In genomic region chr12:46787496-46788055, GRCh38 we compare ENCODE assay signal across 27 cellular contexts. TPM values are rescaled to one million over a fixed set of nuclear protein-coding genes. Genes with fewer than 3 reads are reported as not detected.
DNase-seq lines count a peak whose midpoint lies in the region; ATAC-seq, FAIRE-seq and TF ChIP-seq lines count a peak whose summit lies in the region.
"Had no signal": no experiment of that assay in that cellular context is flagged by ENCODE, and none has a peak within 500 bp of the region (broad histone marks: within the 10 kb centered on the region; RNA-seq: fewer than 3 reads in every experiment).

No MANE protein-coding gene starts in this region.

- TF ChIP-seq POLR2A in right lobe of liver (IDR thresholded peaks at IDR 0.05): no peak
- no peak for TF ChIP-seq POLR2A in HepG2 (IDR thresholded peaks at IDR 0.05; ENCODE audit: insufficient read depth in 1 of 2, low read depth in 2 of 2, low read length in 2 of 2)

- H3K27me3 ChIP-seq in right lobe of liver: no peaks in the 10 kb centered on the region
- H3K27me3 ChIP-seq in HepG2 (ENCODE audit: control insufficient read depth in 1 of 2, insufficient read depth in 2 of 2, low read length in 2 of 2): no peaks in the 10 kb centered on the region
- H3K27me3 ChIP-seq in bronchial epithelial cell (ENCODE audit: control insufficient read depth, insufficient read depth, low read length): no peaks in the 10 kb centered on the region
- no peaks in the 10 kb centered on the region for H3K27me3 ChIP-seq in foreskin keratinocyte
- H3K27me3 ChIP-seq: upper lobe of right lung had no signal

- no peak overlapping the region for H3K4me2 ChIP-seq in HepG2 (ENCODE audit: low read depth, low read length)

- CTCF ChIA-PET in HepG2 (lab: Yijun Ruan, JAX; ENCODE audit: low intra/inter-chr PET ratio, low total read pairs): no interaction called here

- peak in 3 of 4 donors; percentile 2 to 52 (median 17) for ATAC-seq in right lobe of liver
- ATAC-seq in HepG2: no peak
- ATAC-seq in foreskin keratinocyte: no peak
- no peak for ATAC-seq in HG03469 (IDR thresholded peaks at IDR 0.05; ENCODE audit: unreplicated experiment)
- no peak for ATAC-seq in HG03432 (IDR thresholded peaks at IDR 0.05; ENCODE audit: unreplicated experiment)
- ATAC-seq: upper lobe of right lung had no signal

- H3K27ac ChIP-seq in right lobe of liver: peak overlapping the region in 2 of 3 donors; percentile 24 to 41
- H3K27ac ChIP-seq in HepG2 (ENCODE audit: extremely low read length, insufficient read depth, low read length): no peak overlapping the region
- peak overlapping the region; percentile 73 for H3K27ac ChIP-seq in foreskin keratinocyte
- H3K27ac ChIP-seq: prostate gland, upper lobe of right lung had no signal

- BruUV-seq in HepG2 (replicated peaks; lab: Mats Ljungman, UMichigan): no TSS peak

- POLR2A ChIA-PET in HepG2 (lab: Yijun Ruan, JAX): no interaction called here

- no peak for DNase-seq in right lobe of liver
- DNase-seq in HepG2 (ENCODE audit: low spot score): no peak
- DNase-seq in bronchial epithelial cell (ENCODE audit: low read depth): no peak
- DNase-seq in foreskin keratinocyte: no peak
- no peak for DNase-seq in glutamatergic neuron
- no peak for DNase-seq in NCI-H1105 (lab: John Stamatoyannopoulos, UW)
- DNase-seq: activated CD4-positive, alpha-beta T cell treated with anti-CD3 and anti-CD28 coated beads for 48 hours; activated naive CD4-positive, alpha-beta T cell; activated T-cell treated with anti-CD3 and anti-CD28 coated beads, Interleukin-2, amount 50 U/mL, for 4 hours; anterior cingulate cortex; COR-L47; DND-41; H7; Kasumi-1; kidney glomerular epithelial cell; NCI-H1048; NCI-H1930; NCI-H2227 treated with DMSO at 0.1 percent for 48 hours; RPMI8226; upper lobe of right lung had no signal

- peaks cover 0 to 41% (median 12%) of the 10 kb centered on the region in 4 donors for H3K4me1 ChIP-seq in right lobe of liver
- peaks cover 31% of the 10 kb centered on the region for H3K4me1 ChIP-seq in HepG2 (ENCODE audit: insufficient read depth, low read length)
- peaks cover 28% of the 10 kb centered on the region for H3K4me1 ChIP-seq in foreskin keratinocyte
- H3K4me1 ChIP-seq: prostate gland, upper lobe of right lung had no signal

- H3K4me1 Mint-ChIP-seq in glutamatergic neuron (ENCODE audit: low read depth, unreplicated experiment): peaks cover 3% of the 10 kb centered on the region
- H3K4me1 Mint-ChIP-seq: central memory CD8-positive, alpha-beta T cell had no signal

- peaks cover 0 to 94% (median 35%) of the 10 kb centered on the region in 4 donors for H3K36me3 ChIP-seq in right lobe of liver
- no peaks in the 10 kb centered on the region for H3K36me3 ChIP-seq in HepG2 (replicated peaks in 1 of 2; ENCODE audit: control insufficient read depth in 1 of 2, insufficient read depth in 2 of 2, low read length in 2 of 2)
- H3K36me3 ChIP-seq in bronchial epithelial cell (ENCODE audit: control insufficient read depth, insufficient read depth, low read length): no peaks in the 10 kb centered on the region
- H3K36me3 ChIP-seq: prostate gland, upper lobe of right lung had no signal

- no peaks in the 10 kb centered on the region for H3K27me3 Mint-ChIP-seq in glutamatergic neuron (ENCODE audit: unreplicated experiment)

- H2AFZ ChIP-seq in HepG2 (ENCODE audit: low read length): no peak overlapping the region

- H3K4me3 ChIP-seq in right lobe of liver: no peak overlapping the region
- H3K4me3 ChIP-seq in HepG2 (replicated peaks in 1 of 3; ENCODE audit: insufficient read depth in 1 of 3, low read depth in 2 of 3, low read length in 3 of 3): no peak overlapping the region
- no peak overlapping the region for H3K4me3 ChIP-seq in bronchial epithelial cell (ENCODE audit: low read depth, low read length)
- H3K4me3 ChIP-seq: prostate gland, upper lobe of right lung had no signal

- H3K9me3 ChIP-seq in right lobe of liver: no peaks in the 10 kb centered on the region
- H3K9me3 ChIP-seq in HepG2 (ENCODE audit: low read length): no peaks in the 10 kb centered on the region
- H3K9me3 ChIP-seq: prostate gland, upper lobe of right lung had no signal

- FAIRE-seq in HepG2 (lab: Jason Lieb, UNC) (no peak), bronchial epithelial cell (lab: Jason Lieb, UNC) (peak; percentile 32)
- FAIRE-seq: A204.1, GM12891 had no signal

- TF ChIP-seq EP300 in HepG2 (IDR thresholded peaks at IDR 0.05; ENCODE audit: low read depth in 2 of 2, low read length in 2 of 2) (no peak), HepG2 (CRISPR knock-in tag; IDR thresholded peaks at IDR 0.05; ENCODE audit: borderline replicate concordance) (no peak)

- H4K20me1 ChIP-seq in HepG2 (ENCODE audit: insufficient read depth, low read length): no peaks in the 10 kb centered on the region

- TF ChIP-seq CTCF in right lobe of liver (IDR thresholded peaks at IDR 0.05) (no peak), HepG2 (CRISPR knock-in tag; IDR thresholded peaks at IDR 0.05) (no peak), bronchial epithelial cell (IDR thresholded peaks at IDR 0.05; ENCODE audit: insufficient read depth, low read length, severe bottlenecking) (no peak), foreskin keratinocyte (conservative IDR thresholded peaks at IDR 0.05) (no peak), glutamatergic neuron (IDR thresholded peaks at IDR 0.05; ENCODE audit: partially characterized antibody, unreplicated experiment) (no peak)

- no peak overlapping the region for H3K27ac Mint-ChIP-seq in glutamatergic neuron (ENCODE audit: unreplicated experiment)
- H3K27ac Mint-ChIP-seq: T-helper 2 cell treated with Interferon-gamma antibody and Interleukin-4, amounts not matched to agents 5 μg/mL and 100 μg/mL, for 36 hours had no signal

- in situ Hi-C loops in HepG2 (cut with HindIII; ENCODE audit: extremely low pct_ligation_motif_present, low pct_unique_long_range_greater_than_20kb): no loop called here

- intact Hi-C loops in right lobe of liver (cut with DNase I): no loop called here
- intact Hi-C loops in HepG2 (cut with micrococcal nuclease; ENCODE audit: unreplicated experiment): no loop called here

- H3K36me3 Mint-ChIP-seq in glutamatergic neuron (ENCODE audit: unreplicated experiment): no peaks in the 10 kb centered on the region

- H3K9me3 Mint-ChIP-seq in glutamatergic neuron (ENCODE audit: unreplicated experiment): peaks cover 3% of the 10 kb centered on the region
- H3K9me3 Mint-ChIP-seq: activated T-cell treated with anti-CD3 and anti-CD28 coated beads, Interleukin-2, amount 50 U/mL, for 4 hours; central memory CD8-positive, alpha-beta T cell; T-helper 2 cell treated with Interferon-gamma antibody and Interleukin-4, amounts not matched to agents 5 μg/mL and 100 μg/mL, for 36 hours had no signal

- no peak for TF ChIP-seq RAD21 in HepG2 (CRISPR knock-in tag; IDR thresholded peaks at IDR 0.05)

- 89% methylated on average over 5 of the region's 5 CpGs for WGBS in right lobe of liver (ENCODE audit: insufficient coverage, low coverage, low lambda C conversion rate, missing lambda C conversion rate)
- WGBS in HepG2 (ENCODE audit: low lambda C conversion rate): 84% methylated on average over 5 of the region's 5 CpGs

- H3K9ac ChIP-seq in HepG2 (ENCODE audit: insufficient read depth, low read depth, low read length): no peak overlapping the region

- H3K4me3 Mint-ChIP-seq in glutamatergic neuron (ENCODE audit: unreplicated experiment): no peak overlapping the region
- H3K4me3 Mint-ChIP-seq: activated T-cell treated with anti-CD3 and anti-CD28 coated beads, Interleukin-2, amount 50 U/mL, for 4 hours; central memory CD8-positive, alpha-beta T cell; T-helper 2 cell treated with Interferon-gamma antibody and Interleukin-4, amounts not matched to agents 5 μg/mL and 100 μg/mL, for 36 hours had no signal

- H3K79me2 ChIP-seq in HepG2 (ENCODE audit: insufficient read depth, low read length): no peaks in the 10 kb centered on the region

TF ChIP-seq in HepG2, 621 proteins besides CTCF, POLR2A, EP300 and RAD21 (continues in another document):
- no peak for TF ChIP-seq KLF15 (CRISPR knock-in tag; IDR thresholded peaks at IDR 0.05; ENCODE audit: borderline replicate concordance)
- no peak for TF ChIP-seq BRCA1 (CRISPR knock-in tag; IDR thresholded peaks at IDR 0.05)

RNA-seq across cellular contexts. Expression of gene SLC38A4, which starts 38.2 kb away (rescaled TPM):
- total RNA-seq in right lobe of liver: 100 to 1,000 TPM; 158 to 604 (median 295) TPM
- total RNA-seq in HepG2 (2016; rRNA removed; fragmentation: Illumina TruSeq; extraction: Trizol): 2.8 and 3.5 TPM in 2 replicates
- total RNA-seq in HepG2 (2016; cell fraction: cytosol; rRNA removed; fragmentation: Illumina TruSeq; extraction: Trizol; ENCODE audit: low read depth): 0.61 and 0.62 TPM in 2 replicates
- 3.2 TPM in 2 replicates for total RNA-seq in HepG2 (2016; cell fraction: insoluble cytoplasmic fraction; rRNA removed; fragmentation: Illumina TruSeq; extraction: Trizol)
- total RNA-seq in HepG2 (2016; cell fraction: membrane; rRNA removed; fragmentation: Illumina TruSeq; extraction: Trizol): 2.4 and 2.6 TPM in 2 replicates
- total RNA-seq in HepG2 (2016; cell fraction: nucleus; rRNA removed; fragmentation: Illumina TruSeq; extraction: Trizol): 2.5 and 2.9 TPM in 2 replicates
- 5.0 and 5.2 TPM in 2 replicates for polyA plus RNA-seq in HepG2 (2011; rRNA removed)
- polyA plus RNA-seq in HepG2 (2011; cell fraction: cytosol; rRNA removed): 2.2 and 5.0 TPM in 2 replicates
- polyA plus RNA-seq in HepG2 (2011; cell fraction: nucleus; rRNA removed): 3.0 and 5.8 TPM in 2 replicates
- 17.1 and 20.4 TPM in 2 replicates for polyA plus RNA-seq in HepG2 (2012)
- polyA plus RNA-seq in HepG2 (2016; cell fraction: cytosol; fragmentation: Illumina TruSeq; extraction: Trizol; ENCODE audit: low read depth): 0.35 TPM in 2 replicates
- 2.7 and 3.2 TPM in 2 replicates for polyA plus RNA-seq in HepG2 (2016; cell fraction: insoluble cytoplasmic fraction; fragmentation: Illumina TruSeq; extraction: Trizol; ENCODE audit: low read depth)
- 1.3 and 1.4 TPM in 2 replicates for polyA plus RNA-seq in HepG2 (2016; cell fraction: membrane; fragmentation: Illumina TruSeq; extraction: Trizol; ENCODE audit: low read depth)
- polyA plus RNA-seq in HepG2 (2016; cell fraction: nucleus; fragmentation: Illumina TruSeq; extraction: Trizol; ENCODE audit: insufficient read depth, low read depth): 3.6 and 3.8 TPM in 2 replicates
- polyA minus RNA-seq in HepG2 (2011; rRNA and poly(A)+ RNA removed; ENCODE audit: low replicate concordance): 5.5 TPM in 1 of 2 replicates, not detected in the other
- polyA minus RNA-seq in HepG2 (2011; cell fraction: cytosol; rRNA and poly(A)+ RNA removed): 3.0 and 5.9 TPM in 2 replicates
- polyA minus RNA-seq in HepG2 (2011; cell fraction: nucleus; rRNA and poly(A)+ RNA removed): 3.0 and 6.1 TPM in 2 replicates
- total RNA-seq in bronchial epithelial cell: 2.4 and 2.9 TPM in 2 replicates
- total RNA-seq in foreskin keratinocyte: 0.49 and 0.65 TPM in 2 replicates
- polyA plus RNA-seq in foreskin keratinocyte: 0.26 and 0.28 TPM in 2 replicates
- total RNA-seq in glutamatergic neuron (ENCODE audit: unreplicated experiment): 0.98 TPM

Comparison
In these comparisons a context has a peak if more than half of its experiments do, and no peak if none do; other contexts are left out.
1. ATAC-seq: peak in right lobe of liver (3 of 4); none in HepG2 (single experiment), foreskin keratinocyte (single experiment), HG03469 (single experiment) and HG03432 (single experiment).
2. RNA of gene SLC38A4, which starts 38.2 kb away (total RNA-seq): 158 to 604 TPM in right lobe of liver; 0.61 to 3.5 TPM in HepG2, 2.4 to 2.9 TPM in bronchial epithelial cell, 0.98 TPM in glutamatergic neuron (single experiment) and 0.49 to 0.65 TPM in foreskin keratinocyte; every median in the first group is over 10 times any median in the second.